20 cellular contexts compared by ENCODE assay signal in genomic region chr12:44357476-44357875, GRCh38.
"Had no signal": no experiment of that assay in that cellular context is flagged by ENCODE, and none has a peak within 500 bp of the region (broad histone marks: within the 10 kb centered on the region; RNA-seq: fewer than 3 reads in every experiment).

No MANE protein-coding gene starts in this region.

- H3K36me3 ChIP-seq: esophagus squamous epithelium, lower lobe of right lung, neutrophil, pancreas, right atrium auricular region, tibial artery had no signal

- H3K27ac ChIP-seq: coronary artery, esophagus squamous epithelium, lower lobe of right lung, neutrophil, pancreas, right atrium auricular region, testis, tibial artery had no signal

- H3K4me3 ChIP-seq: coronary artery, esophagus squamous epithelium, lower lobe of right lung, pancreas, right atrium auricular region, testis, tibial artery had no signal

- DNase-seq: dermis blood vessel endothelial cell; effector memory CD4-positive, alpha-beta T cell; erythroblast; esophagus squamous epithelium; head of caudate nucleus; left colon; left ventricle myocardium superior; lower lobe of right lung; pancreas; stimulated activated CD4-positive, alpha-beta T cell treated with anti-CD3 and anti-CD28 coated beads, Interleukin-4, amount 100 ng/mL, for 4 hours; stimulated activated naive CD8-positive, alpha-beta T cell treated with anti-CD3 and anti-CD28 coated beads, Interleukin-15, Interleukin-2, amounts not matched to agents 100 U/mL and 50 U/mL, for 24 hours; substantia nigra; testis; tibial artery had no signal

- H3K9me3 ChIP-seq: esophagus squamous epithelium, lower lobe of right lung, neutrophil, pancreas, right atrium auricular region, testis, tibial artery had no signal

- H3K4me1 ChIP-seq: esophagus squamous epithelium, lower lobe of right lung, pancreas, right atrium auricular region, testis, tibial artery had no signal

- H3K27me3 ChIP-seq: esophagus squamous epithelium, neutrophil, pancreas, right atrium auricular region, testis, tibial artery had no signal

- ATAC-seq: left colon; left ventricle myocardium superior; lower lobe of right lung; natural killer cell treated with Interleukin-12 subunit alpha and Interleukin-12 subunit beta and Interleukin-15 and Interleukin-18, amount 100 ng/mL, for 72 hours; pancreas; sciatic nerve; stimulated activated memory B cell treated with anti-CD40 and anti-IgM and Interleukin-4, amounts not matched to agents 10 μg/mL and 1 μg/mL and 100 μg/mL, for 72 hours; stimulated activated naive CD8-positive, alpha-beta T cell treated with anti-CD3 and anti-CD28 coated beads, Interleukin-15, Interleukin-2, amounts not matched to agents 100 U/mL and 50 U/mL, for 24 hours had no signal
